8 cellular contexts compared by ENCODE assay signal in the genomic region with DNA sequence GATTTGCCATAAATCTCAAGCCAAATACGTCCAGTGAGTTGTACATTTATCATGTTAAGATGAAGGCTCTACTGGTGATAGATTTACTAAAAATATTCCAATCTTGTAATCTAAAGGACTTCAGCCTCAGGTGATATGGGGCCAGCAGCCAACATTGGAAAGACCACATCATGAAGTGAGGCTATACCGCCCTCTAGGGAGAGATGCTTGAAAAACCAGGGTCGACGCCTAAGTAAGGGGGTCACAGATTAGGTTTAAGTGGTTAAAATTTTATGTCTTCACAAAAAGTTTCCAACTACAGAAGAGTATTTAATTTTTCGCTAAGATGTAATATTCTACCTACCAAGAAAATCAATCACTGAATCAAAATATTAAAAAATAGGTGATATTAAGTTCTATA. TPM values are rescaled to one million over a fixed set of nuclear protein-coding genes. Genes with fewer than 3 reads are reported as not detected.
DNase-seq lines count a peak whose midpoint lies in the region; ATAC-seq and TF ChIP-seq lines count a peak whose summit lies in the region.

No MANE protein-coding gene starts in this region.

- WGBS in lung, 2 donors = 65 to 70% methylated on average over 5 of the region's 5 CpGs

- RAD21 ChIA-PET in HCT116 (lab: Charles Lee; ENCODE audit: low non-redundant PET in 1 of 2, low total read pairs in 2 of 2, uncharacterized antibody in 2 of 2, unreplicated experiment in 2 of 2) = no interaction called here

- H3K4me3 ChIP-seq in DOHH2 (ENCODE audit: low read length) (no peak overlapping the region), HCT116 (replicated peaks in 1 of 2; ENCODE audit: low read depth in 1 of 2, low read length in 2 of 2) (no peak overlapping the region), lung (no peak overlapping the region)

- CTCF ChIA-PET in HCT116 (lab: Charles Lee) = no interaction called here

- TF ChIP-seq POLR2A in HCT116 (IDR thresholded peaks at IDR 0.05; ENCODE audit: borderline replicate concordance, extremely low read depth, insufficient read depth, insufficient read length) = no peak

- no peaks in the 10 kb centered on the region for H3F3A ChIP-seq in DOHH2 (ENCODE audit: control insufficient read depth, insufficient read depth)

- H3K9me2 ChIP-seq in DOHH2 (replicated peaks; ENCODE audit: control insufficient read depth, low read length) (no peaks in the 10 kb centered on the region), HCT116 (ENCODE audit: insufficient read depth) (no peaks in the 10 kb centered on the region)

- POLR2A ChIA-PET in HCT116 (lab: Charles Lee) = no interaction called here

- DNase-seq in HCT116 (ENCODE audit: low read depth, low spot score) (peak; percentile 26), lung (ENCODE audit: low spot score) (no peak), midbrain (lab: John Stamatoyannopoulos, UW) (no peak), hypothalamus (lab: John Stamatoyannopoulos, UW) (no peak)
- DNase-seq in activated CD8-positive, alpha-beta memory T cell treated with anti-CD3 and anti-CD28 coated beads, Interleukin-2, amount 50 U/mL, for 4 hours = no peak

- no peaks in the 10 kb centered on the region for H3K36me3 ChIP-seq in DOHH2 (ENCODE audit: control insufficient read depth, low read length)
- no peaks in the 10 kb centered on the region for H3K36me3 ChIP-seq in HCT116 (ENCODE audit: control insufficient read depth in 1 of 2, insufficient read depth in 2 of 2, low read length in 2 of 2)
- no peaks in the 10 kb centered on the region for H3K36me3 ChIP-seq in lung (ENCODE audit: control insufficient read depth in 2 of 2, insufficient read depth in 2 of 2, low read length in 2 of 2)

- no peak overlapping the region for H3K27ac ChIP-seq in DOHH2 (ENCODE audit: low read depth, low read length)
- no peak overlapping the region for H3K27ac ChIP-seq in HCT116 (ENCODE audit: low read depth, low read length)
- no peak overlapping the region for H3K27ac ChIP-seq in VCaP
- no peak overlapping the region for H3K27ac ChIP-seq in lung (ENCODE audit: low read depth in 1 of 2, low read length in 1 of 2)

- no peak overlapping the region for H3K9ac ChIP-seq in HCT116 (ENCODE audit: low read length)

- H4K20me1 ChIP-seq in DOHH2 (ENCODE audit: control insufficient read depth, insufficient read depth, low read depth, low read length) = no peaks in the 10 kb centered on the region
- no peaks in the 10 kb centered on the region for H4K20me1 ChIP-seq in HCT116 (ENCODE audit: insufficient read depth)

- H3K9me3 ChIP-seq in DOHH2 (ENCODE audit: control insufficient read depth, insufficient read depth, low read length) (no peaks in the 10 kb centered on the region), HCT116 (ENCODE audit: control insufficient read depth in 1 of 2, insufficient read depth in 1 of 2, low read depth in 1 of 2, low read length in 2 of 2) (no peaks in the 10 kb centered on the region), lung (ENCODE audit: control insufficient read depth in 2 of 2, insufficient read depth in 1 of 2, low read length in 1 of 2) (no peaks in the 10 kb centered on the region)

- H2AFZ ChIP-seq in HCT116 (ENCODE audit: low read depth, low read length, poor library complexity, severe bottlenecking) = no peak overlapping the region

- H3K4me1 ChIP-seq in DOHH2 (ENCODE audit: control insufficient read depth, low read length) (peaks cover 6% of the 10 kb centered on the region), HCT116 (ENCODE audit: control insufficient read depth in 1 of 2, insufficient read depth in 2 of 2, low read length in 2 of 2) (peaks cover 0 to 13% of the 10 kb centered on the region in 2 experiments; a peak in 2 of 4 replicates), lung (ENCODE audit: control insufficient read depth in 2 of 2, insufficient read depth in 2 of 2, low read length in 2 of 2) (no peaks in the 10 kb centered on the region)

- H3K4me2 ChIP-seq in DOHH2 (ENCODE audit: low read length) (no peak overlapping the region), HCT116 (ENCODE audit: low read length) (no peak overlapping the region)

- TF ChIP-seq CTCF in DOHH2 (IDR thresholded peaks at IDR 0.05; ENCODE audit: low read depth, low read length, poor library complexity, severe bottlenecking) = peak; percentile 78
- TF ChIP-seq CTCF in HCT116 (IDR thresholded peaks at IDR 0.05 in 2 of 3, conservative IDR thresholded peaks at IDR 0.05 in 1 of 3; ENCODE audit: borderline replicate concordance in 1 of 3, insufficient read depth in 1 of 3, low read depth in 2 of 3, low read length in 2 of 3) = peak; percentile 36 to 80 (median 65); a peak in 5 of 6 replicates
- TF ChIP-seq CTCF in VCaP (conservative IDR thresholded peaks at IDR 0.05) = peak; percentile 22; the same call in 1 of the 2 replicates
- TF ChIP-seq CTCF in lung (IDR thresholded peaks at IDR 0.05; ENCODE audit: control extremely low read depth, extremely low read depth) = peak; percentile 10

- TF ChIP-seq RAD21 in HCT116 (IDR thresholded peaks at IDR 0.05; ENCODE audit: low read depth) = peak; percentile 68

- no TSS peak for BruUV-seq in HCT116 (replicated peaks; lab: Mats Ljungman, UMichigan)

- intact Hi-C loops in HCT116 (cut with micrococcal nuclease) = loop anchor here (10.0 kb wide), 2 partner anchors 234 to 1034 kb away; no protein-coding TSS in a partner anchor

- no peaks in the 10 kb centered on the region for H3K79me2 ChIP-seq in DOHH2 (ENCODE audit: control insufficient read depth, low read length)
- no peaks in the 10 kb centered on the region for H3K79me2 ChIP-seq in HCT116 (ENCODE audit: insufficient read depth, low read length)

- peak; percentile 83 for ATAC-seq in HCT116
- no peak for ATAC-seq in lung (ENCODE audit: insufficient read depth, low FRiP score)
- no peak for ATAC-seq in GM21723 (IDR thresholded peaks at IDR 0.05; ENCODE audit: unreplicated experiment)

- no peaks in the 10 kb centered on the region for H3K27me3 ChIP-seq in DOHH2 (ENCODE audit: control insufficient read depth, low read length)
- H3K27me3 ChIP-seq in HCT116 (ENCODE audit: insufficient read depth, low read length) = no peaks in the 10 kb centered on the region
- H3K27me3 ChIP-seq in lung (ENCODE audit: control insufficient read depth, insufficient read depth) = no peaks in the 10 kb centered on the region

TF ChIP-seq in HCT116, 20 proteins besides CTCF, POLR2A, EP300 and RAD21:
- no peak for TF ChIP-seq EZH2 (IDR thresholded peaks at IDR 0.05)
- TF ChIP-seq TCF7L2 (IDR thresholded peaks at IDR 0.05; ENCODE audit: borderline replicate concordance, extremely low read depth, insufficient read depth, insufficient read length) = no peak
- TF ChIP-seq ELF1 (IDR thresholded peaks at IDR 0.05; ENCODE audit: borderline replicate concordance, low read depth) = no peak
- TF ChIP-seq CEBPB (IDR thresholded peaks at IDR 0.05; ENCODE audit: low read depth) = no peak
- no peak for TF ChIP-seq POLR2AphosphoS5 (IDR thresholded peaks at IDR 0.05; ENCODE audit: low read depth, low read length)
- no peak for TF ChIP-seq EGR1 (IDR thresholded peaks at IDR 0.05; ENCODE audit: low read depth)
- no peak for TF ChIP-seq ZNF274 (IDR thresholded peaks at IDR 0.05; ENCODE audit: low read depth, low read length)
- TF ChIP-seq, protein P1, sequence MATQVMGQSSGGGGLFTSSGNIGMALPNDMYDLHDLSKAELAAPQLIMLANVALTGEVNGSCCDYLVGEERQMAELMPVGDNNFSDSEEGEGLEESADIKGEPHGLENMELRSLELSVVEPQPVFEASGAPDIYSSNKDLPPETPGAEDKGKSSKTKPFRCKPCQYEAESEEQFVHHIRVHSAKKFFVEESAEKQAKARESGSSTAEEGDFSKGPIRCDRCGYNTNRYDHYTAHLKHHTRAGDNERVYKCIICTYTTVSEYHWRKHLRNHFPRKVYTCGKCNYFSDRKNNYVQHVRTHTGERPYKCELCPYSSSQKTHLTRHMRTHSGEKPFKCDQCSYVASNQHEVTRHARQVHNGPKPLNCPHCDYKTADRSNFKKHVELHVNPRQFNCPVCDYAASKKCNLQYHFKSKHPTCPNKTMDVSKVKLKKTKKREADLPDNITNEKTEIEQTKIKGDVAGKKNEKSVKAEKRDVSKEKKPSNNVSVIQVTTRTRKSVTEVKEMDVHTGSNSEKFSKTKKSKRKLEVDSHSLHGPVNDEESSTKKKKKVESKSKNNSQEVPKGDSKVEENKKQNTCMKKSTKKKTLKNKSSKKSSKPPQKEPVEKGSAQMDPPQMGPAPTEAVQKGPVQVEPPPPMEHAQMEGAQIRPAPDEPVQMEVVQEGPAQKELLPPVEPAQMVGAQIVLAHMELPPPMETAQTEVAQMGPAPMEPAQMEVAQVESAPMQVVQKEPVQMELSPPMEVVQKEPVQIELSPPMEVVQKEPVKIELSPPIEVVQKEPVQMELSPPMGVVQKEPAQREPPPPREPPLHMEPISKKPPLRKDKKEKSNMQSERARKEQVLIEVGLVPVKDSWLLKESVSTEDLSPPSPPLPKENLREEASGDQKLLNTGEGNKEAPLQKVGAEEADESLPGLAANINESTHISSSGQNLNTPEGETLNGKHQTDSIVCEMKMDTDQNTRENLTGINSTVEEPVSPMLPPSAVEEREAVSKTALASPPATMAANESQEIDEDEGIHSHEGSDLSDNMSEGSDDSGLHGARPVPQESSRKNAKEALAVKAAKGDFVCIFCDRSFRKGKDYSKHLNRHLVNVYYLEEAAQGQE (IDR thresholded peaks at IDR 0.05; ENCODE audit: low read depth) = no peak

RNA-seq across cellular contexts. Expression of a gene that starts 33.3 kb away (rescaled TPM):
- 0.54 TPM for total RNA-seq in HCT116 (2021; ENCODE audit: unreplicated experiment)
- polyA plus RNA-seq in HCT116 (2012) = not detected in 2 replicates
- 10 to 100 TPM; 28.1 to 39.8 TPM for total RNA-seq in lung
- polyA plus RNA-seq in lung = 1 to 10 TPM; 3.1 to 7.8 TPM

Comparison
In these comparisons a context has a peak if more than half of its experiments do, and no peak if none do; other contexts are left out.
1. CTCF ChIP-seq: peak in every context shown above with its lines; median percentile 78 in DOHH2; 65 in HCT116; 22 in VCaP; 10 in lung.
2. RNA of a gene that starts 33.3 kb away (total RNA-seq): 28.1 to 39.8 TPM in lung; 0.54 TPM in HCT116 (single experiment); every median in the first group is over 10 times any median in the second.